29 cellular contexts compared by ENCODE assay signal in the genomic region with DNA sequence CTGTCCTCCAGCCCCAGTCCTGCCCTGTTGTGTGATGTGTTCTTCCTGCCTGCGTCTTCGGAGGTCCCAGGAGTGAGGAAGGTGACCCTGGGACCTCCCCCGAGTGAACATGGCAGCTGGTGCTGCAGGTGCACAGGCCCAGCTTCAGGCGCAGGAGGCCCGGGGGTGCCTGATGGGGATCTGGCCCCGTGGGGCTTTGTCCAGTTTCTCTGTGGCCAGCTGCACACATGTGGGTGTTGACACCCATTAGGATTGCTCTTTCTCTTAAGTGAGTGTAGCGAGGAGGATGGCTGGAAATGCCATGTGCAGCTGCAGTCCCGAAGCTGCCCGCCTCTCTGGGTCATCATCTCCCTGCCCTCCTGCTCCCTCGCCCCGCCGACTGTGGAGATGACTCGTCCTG.
"Had no signal": no experiment of that assay in that cellular context is flagged by ENCODE, and none has a peak within 500 bp of the region (broad histone marks: within the 10 kb centered on the region; RNA-seq: fewer than 3 reads in every experiment).

No MANE protein-coding gene starts in this region.

- H3K4me1 ChIP-seq: neural progenitor cell, pancreas, prostate gland, right atrium auricular region, right lobe of liver, sigmoid colon, stomach, thyroid gland, tibial nerve, upper lobe of left lung, vagina had no signal

- H3K9me3 Mint-ChIP-seq: naive thymus-derived CD8-positive, alpha-beta T cell; natural killer cell treated with Interleukin-12 subunit alpha and Interleukin-12 subunit beta and Interleukin-15 and Interleukin-18, amount 100 ng/mL, for 72 hours; nephron progenitor cell; neural progenitor cell; stimulated activated effector memory CD8-positive, alpha-beta T cell treated with anti-CD3 and anti-CD28 coated beads, Interleukin-12 subunit alpha, Interleukin-12 subunit beta, amount 100 ng/mL, for 72 hours; stimulated activated naive B cell treated with anti-CD40 and anti-IgM and Interleukin-4, amounts not matched to agents 10 μg/mL and 1 μg/mL and 100 μg/mL, for 72 hours; stimulated activated naive CD8-positive, alpha-beta T cell treated with anti-CD3 and anti-CD28 coated beads, Interleukin-15, Interleukin-2, amounts not matched to agents 100 ng/mL and 50 ng/mL, for 24 hours had no signal

- H3K27me3 ChIP-seq: neural progenitor cell, neutrophil, pancreas, right atrium auricular region, right lobe of liver, thyroid gland, tibial nerve, upper lobe of left lung, vagina had no signal

- H3K4me2 ChIP-seq: neural progenitor cell had no signal

- H3K36me3 Mint-ChIP-seq: naive thymus-derived CD8-positive, alpha-beta T cell; natural killer cell treated with Interleukin-12 subunit alpha and Interleukin-12 subunit beta and Interleukin-15 and Interleukin-18, amount 100 ng/mL, for 72 hours; neural progenitor cell; stimulated activated effector memory CD8-positive, alpha-beta T cell treated with anti-CD3 and anti-CD28 coated beads, Interleukin-12 subunit alpha, Interleukin-12 subunit beta, amount 100 ng/mL, for 72 hours; stimulated activated naive B cell treated with anti-CD40 and anti-IgM and Interleukin-4, amounts not matched to agents 10 μg/mL and 1 μg/mL and 100 μg/mL, for 72 hours had no signal

- H3K4me1 Mint-ChIP-seq: naive thymus-derived CD8-positive, alpha-beta T cell; neural progenitor cell; stimulated activated effector memory CD8-positive, alpha-beta T cell treated with anti-CD3 and anti-CD28 coated beads, Interleukin-12 subunit alpha, Interleukin-12 subunit beta, amount 100 ng/mL, for 72 hours had no signal

- H3K27ac Mint-ChIP-seq: naive thymus-derived CD8-positive, alpha-beta T cell; natural killer cell treated with Interleukin-12 subunit alpha and Interleukin-12 subunit beta and Interleukin-15 and Interleukin-18, amount 100 ng/mL, for 72 hours; nephron progenitor cell; neural progenitor cell; stimulated activated effector memory CD8-positive, alpha-beta T cell treated with anti-CD3 and anti-CD28 coated beads, Interleukin-12 subunit alpha, Interleukin-12 subunit beta, amount 100 ng/mL, for 72 hours; stimulated activated naive B cell treated with anti-CD40 and anti-IgM and Interleukin-4, amounts not matched to agents 10 μg/mL and 1 μg/mL and 100 μg/mL, for 72 hours; stimulated activated naive CD8-positive, alpha-beta T cell treated with anti-CD3 and anti-CD28 coated beads, Interleukin-15, Interleukin-2, amounts not matched to agents 100 ng/mL and 50 ng/mL, for 24 hours had no signal

- FAIRE-seq: pancreas, small intestine, urothelium cell line had no signal

- H3K4me3 Mint-ChIP-seq: naive thymus-derived CD8-positive, alpha-beta T cell; natural killer cell treated with Interleukin-12 subunit alpha and Interleukin-12 subunit beta and Interleukin-15 and Interleukin-18, amount 100 ng/mL, for 72 hours; nephron progenitor cell; neural progenitor cell; stimulated activated effector memory CD8-positive, alpha-beta T cell treated with anti-CD3 and anti-CD28 coated beads, Interleukin-12 subunit alpha, Interleukin-12 subunit beta, amount 100 ng/mL, for 72 hours; stimulated activated naive B cell treated with anti-CD40 and anti-IgM and Interleukin-4, amounts not matched to agents 10 μg/mL and 1 μg/mL and 100 μg/mL, for 72 hours; stimulated activated naive CD8-positive, alpha-beta T cell treated with anti-CD3 and anti-CD28 coated beads, Interleukin-15, Interleukin-2, amounts not matched to agents 100 ng/mL and 50 ng/mL, for 24 hours had no signal

- H3K9me3 ChIP-seq: neutrophil, pancreas, prostate gland, right atrium auricular region, right lobe of liver, sigmoid colon, stomach, thoracic aorta, thyroid gland, tibial nerve, upper lobe of left lung, vagina had no signal

- ATAC-seq: naive thymus-derived CD8-positive, alpha-beta T cell; natural killer cell treated with Interleukin-12 subunit alpha and Interleukin-12 subunit beta and Interleukin-15 and Interleukin-18, amount 100 ng/mL, for 72 hours; pancreas; right lobe of liver; stimulated activated effector memory CD8-positive, alpha-beta T cell treated with anti-CD3 and anti-CD28 coated beads, Interleukin-12 subunit alpha, Interleukin-12 subunit beta, amount 100 ng/mL, for 72 hours; stimulated activated naive B cell treated with anti-CD40 and anti-IgM and Interleukin-4, amounts not matched to agents 10 μg/mL and 1 μg/mL and 100 μg/mL, for 72 hours had no signal

- H3K4me3 ChIP-seq: neural progenitor cell, pancreas, prostate gland, right atrium auricular region, right lobe of liver, sigmoid colon, stomach, thoracic aorta, thyroid gland, tibial nerve, upper lobe of left lung, vagina had no signal

- H3K9ac ChIP-seq: neural progenitor cell had no signal

- H3K27me3 Mint-ChIP-seq: natural killer cell treated with Interleukin-12 subunit alpha and Interleukin-12 subunit beta and Interleukin-15 and Interleukin-18, amount 100 ng/mL, for 72 hours; stimulated activated naive CD8-positive, alpha-beta T cell treated with anti-CD3 and anti-CD28 coated beads, Interleukin-15, Interleukin-2, amounts not matched to agents 100 ng/mL and 50 ng/mL, for 24 hours had no signal

- H2AFZ ChIP-seq: neural progenitor cell had no signal

- H3K36me3 ChIP-seq: neural progenitor cell, neutrophil, pancreas, prostate gland, right atrium auricular region, right lobe of liver, sigmoid colon, stomach, thoracic aorta, thyroid gland, tibial nerve, upper lobe of left lung, vagina had no signal

- H3K27ac ChIP-seq: neural progenitor cell, neutrophil, pancreas, prostate gland, right atrium auricular region, right lobe of liver, sigmoid colon, stomach, thoracic aorta, thyroid gland, tibial nerve, upper lobe of left lung, vagina had no signal

- DNase-seq: naive thymus-derived CD8-positive, alpha-beta T cell; nephron progenitor cell; nucleus accumbens; retina; right lobe of liver; sigmoid colon; small intestine; stimulated activated CD4-positive, alpha-beta T cell treated with anti-CD3 and anti-CD28 coated beads, Interleukin-15, amount 100 ng/mL, for 24 hours; stimulated activated CD4-positive, alpha-beta T cell treated with anti-CD3 and anti-CD28 coated beads, Interleukin-2, amount 100 ng/mL, for 24 hours; stimulated activated CD4-positive, alpha-beta T cell treated with anti-CD3 and anti-CD28 coated beads, Interleukin-2, amount 100 ng/mL, for 48 hours; stimulated activated CD4-positive, alpha-beta T cell treated with anti-CD3 and anti-CD28 coated beads, Interleukin-4, amount 100 ng/mL, for 24 hours; stimulated activated naive B cell treated with anti-CD40 and anti-IgM and Interleukin-4, amounts not matched to agents 10 μg/mL and 1 μg/mL and 100 μg/mL, for 72 hours; stimulated activated naive CD4-positive, alpha-beta T cell treated with Interleukin-2 at 50 U/mL for 16 hours; stomach; thyroid gland; trophoblast cell had no signal
